Comparison of ENCODE assay signal across 8 cellular contexts in genomic region chr7:121107923-121108498, GRCh38.
DNase-seq lines count a peak whose midpoint lies in the region; ATAC-seq and TF ChIP-seq lines count a peak whose summit lies in the region.

No MANE protein-coding gene starts in this region.

- H3K4me1 ChIP-seq in adipocyte (ENCODE audit: control insufficient read depth, insufficient read depth, low read length), result peaks cover 8% of the 10 kb centered on the region
- peaks cover 32% of the 10 kb centered on the region for H3K4me1 ChIP-seq in left ventricle myocardium inferior
- no peaks in the 10 kb centered on the region for H3K4me1 ChIP-seq in smooth muscle cell (ENCODE audit: low read depth)

- peak overlapping the region; percentile 42 for H3K9ac ChIP-seq in adipocyte (ENCODE audit: low read length)
- no peak overlapping the region for H3K9ac ChIP-seq in smooth muscle cell (ENCODE audit: low read depth)

- DNase-seq in DMS153 (lab: John Stamatoyannopoulos, UW), result peak; percentile 31
- DNase-seq in NCI-H2171 treated with DMSO at 0.1 percent for 48 hours (lab: John Stamatoyannopoulos, UW), result peak; percentile 65
- DNase-seq in adipocyte (ENCODE audit: low read depth), result peak; percentile 93
- DNase-seq in left ventricle myocardium inferior, result no peak
- no peak for DNase-seq in smooth muscle cell (lab: John Stamatoyannopoulos, UW; ENCODE audit: unreplicated experiment)
- DNase-seq in activated T-helper 2 cell treated with anti-CD3 and anti-CD28 coated beads, Interferon-gamma antibody, Interleukin-2, Interleukin-4, amounts not matched to agents 10 μg/mL and 5 μg/mL and 100 μg/mL, durations not matched to agents 14 hours and 24 hours and 36 hours (ENCODE audit: low spot score), result no peak

- TF ChIP-seq CTCF in left ventricle myocardium inferior (IDR thresholded peaks at IDR 0.05; ENCODE audit: borderline replicate concordance), result peak; percentile 87
- peak; percentile 76 for TF ChIP-seq CTCF in smooth muscle cell (IDR thresholded peaks at IDR 0.05; ENCODE audit: borderline replicate concordance, insufficient read depth, poor library complexity, severe bottlenecking)

- H3K4me3 ChIP-seq in adipocyte (ENCODE audit: low read length) (no peak overlapping the region), left ventricle myocardium inferior (no peak overlapping the region), smooth muscle cell (no peak overlapping the region)

- peaks cover 15% of the 10 kb centered on the region for H3K27me3 Mint-ChIP-seq in activated T-helper 2 cell treated with anti-CD3 and anti-CD28 coated beads, Interferon-gamma antibody, Interleukin-2, Interleukin-4, amounts not matched to agents 10 μg/mL and 5 μg/mL and 100 μg/mL, durations not matched to agents 14 hours and 24 hours and 36 hours (ENCODE audit: low read depth)

- H3K36me3 ChIP-seq in adipocyte (ENCODE audit: control insufficient read depth, insufficient read depth, low read length, severe bottlenecking) (no peaks in the 10 kb centered on the region), left ventricle myocardium inferior (no peaks in the 10 kb centered on the region), smooth muscle cell (ENCODE audit: low read depth) (no peaks in the 10 kb centered on the region)

- no peak overlapping the region for H3K27ac Mint-ChIP-seq in activated T-helper 2 cell treated with anti-CD3 and anti-CD28 coated beads, Interferon-gamma antibody, Interleukin-2, Interleukin-4, amounts not matched to agents 10 μg/mL and 5 μg/mL and 100 μg/mL, durations not matched to agents 14 hours and 24 hours and 36 hours

- no peak overlapping the region for H3K4me3 Mint-ChIP-seq in activated T-helper 2 cell treated with anti-CD3 and anti-CD28 coated beads, Interferon-gamma antibody, Interleukin-2, Interleukin-4, amounts not matched to agents 10 μg/mL and 5 μg/mL and 100 μg/mL, durations not matched to agents 14 hours and 24 hours and 36 hours (ENCODE audit: low read depth)

- H4K20me1 ChIP-seq in smooth muscle cell (ENCODE audit: low read depth), result no peaks in the 10 kb centered on the region

- no peaks in the 10 kb centered on the region for H3K36me3 Mint-ChIP-seq in activated T-helper 2 cell treated with anti-CD3 and anti-CD28 coated beads, Interferon-gamma antibody, Interleukin-2, Interleukin-4, amounts not matched to agents 10 μg/mL and 5 μg/mL and 100 μg/mL, durations not matched to agents 14 hours and 24 hours and 36 hours (ENCODE audit: low read depth)

- no peak overlapping the region for H3K27ac ChIP-seq in left ventricle myocardium inferior (replicated peaks)
- H3K27ac ChIP-seq in smooth muscle cell (ENCODE audit: low read depth), result no peak overlapping the region

- H3K27me3 ChIP-seq in adipocyte (replicated peaks; ENCODE audit: control insufficient read depth, insufficient read depth, low read length), result no peaks in the 10 kb centered on the region
- H3K27me3 ChIP-seq in left ventricle myocardium inferior (ENCODE audit: low read depth), result no peaks in the 10 kb centered on the region
- no peaks in the 10 kb centered on the region for H3K27me3 ChIP-seq in smooth muscle cell (ENCODE audit: low read depth)

- intact Hi-C loops in left ventricle myocardium inferior (cut with micrococcal nuclease), result loop anchor here (10.0 kb wide), 1 partner anchor 303 kb away; no protein-coding TSS in a partner anchor
- intact Hi-C loops in activated T-helper 2 cell treated with anti-CD3 and anti-CD28 coated beads, Interferon-gamma antibody, Interleukin-2, Interleukin-4, amounts not matched to agents 10 μg/mL and 5 μg/mL and 100 μg/mL, durations not matched to agents 14 hours and 24 hours and 36 hours (cut with micrococcal nuclease), result loop anchor here (1.0 to 2.0 kb wide), 3 partner anchors 121 to 316 kb away; no protein-coding TSS in a partner anchor

- no peak overlapping the region for H3K4me2 ChIP-seq in smooth muscle cell

- no peaks in the 10 kb centered on the region for H3K4me1 Mint-ChIP-seq in activated T-helper 2 cell treated with anti-CD3 and anti-CD28 coated beads, Interferon-gamma antibody, Interleukin-2, Interleukin-4, amounts not matched to agents 10 μg/mL and 5 μg/mL and 100 μg/mL, durations not matched to agents 14 hours and 24 hours and 36 hours (ENCODE audit: low read depth)

- H3K9me3 ChIP-seq in adipocyte (ENCODE audit: control insufficient read depth, low read length), result no peaks in the 10 kb centered on the region
- no peaks in the 10 kb centered on the region for H3K9me3 ChIP-seq in left ventricle myocardium inferior (replicated peaks)
- no peaks in the 10 kb centered on the region for H3K9me3 ChIP-seq in smooth muscle cell (replicated peaks; ENCODE audit: low read depth)

- no peaks in the 10 kb centered on the region for H3K9me3 Mint-ChIP-seq in activated T-helper 2 cell treated with anti-CD3 and anti-CD28 coated beads, Interferon-gamma antibody, Interleukin-2, Interleukin-4, amounts not matched to agents 10 μg/mL and 5 μg/mL and 100 μg/mL, durations not matched to agents 14 hours and 24 hours and 36 hours

- H3F3A ChIP-seq in smooth muscle cell (ENCODE audit: low read depth), result no peaks in the 10 kb centered on the region

- ATAC-seq in GM19324 (IDR thresholded peaks at IDR 0.05; ENCODE audit: low FRiP score, unreplicated experiment) (peak; percentile 71), HG03139 (IDR thresholded peaks at IDR 0.05; ENCODE audit: unreplicated experiment) (peak; percentile 92)

- WGBS in smooth muscle cell (ENCODE audit: low lambda C conversion rate), result 5% methylated on average over 1 of the region's 1 CpG

- H3K79me2 ChIP-seq in smooth muscle cell (ENCODE audit: low read depth), result no peaks in the 10 kb centered on the region

- H2AFZ ChIP-seq in smooth muscle cell (ENCODE audit: low read depth), result no peak overlapping the region

Comparison
In these comparisons a context has a peak if more than half of its experiments do, and no peak if none do; other contexts are left out.
1. DNase-seq: peak in DMS153 (single experiment), NCI-H2171 treated with DMSO at 0.1 percent for 48 hours (single experiment) and adipocyte (single experiment); none in left ventricle myocardium inferior (single experiment), smooth muscle cell (single experiment) and activated T-helper 2 cell treated with anti-CD3 and anti-CD28 coated beads, Interferon-gamma antibody, Interleukin-2, Interleukin-4, amounts not matched to agents 10 μg/mL and 5 μg/mL and 100 μg/mL, durations not matched to agents 14 hours and 24 hours and 36 hours (single experiment).